ENCODE assay signal across 8 cellular contexts in genomic region chr17:4941027-4941610, GRCh38. TPM values are rescaled to one million over a fixed set of nuclear protein-coding genes. Genes with fewer than 3 reads are reported as not detected.
DNase-seq lines count a peak whose midpoint lies in the region; ATAC-seq and TF ChIP-seq lines count a peak whose summit lies in the region.

No MANE protein-coding gene starts in this region.

- TF ChIP-seq CTCF in stomach (IDR thresholded peaks at IDR 0.05): no peak

- peaks cover 17% of the 10 kb centered on the region for H3K27me3 Mint-ChIP-seq in activated naive CD8-positive, alpha-beta T cell treated with anti-CD3 and anti-CD28 coated beads for 36 hours

- ATAC-seq in HG03196 (IDR thresholded peaks at IDR 0.05; ENCODE audit: unreplicated experiment): no peak

- H3K27ac Mint-ChIP-seq in activated naive CD8-positive, alpha-beta T cell treated with anti-CD3 and anti-CD28 coated beads for 36 hours: peak overlapping the region; percentile 99

- H3K9me3 ChIP-seq in HUES6 (ENCODE audit: control insufficient read depth, insufficient read depth, low read depth, low read length) (no peaks in the 10 kb centered on the region), iPS-20b (ENCODE audit: insufficient read depth, low read depth, low read length) (no peaks in the 10 kb centered on the region), stomach (no peaks in the 10 kb centered on the region)

- H3K36me3 ChIP-seq in HUES6 (ENCODE audit: control insufficient read depth, insufficient read depth, low read length): peaks cover 64% of the 10 kb centered on the region
- H3K36me3 ChIP-seq in iPS-20b (ENCODE audit: insufficient read depth, low read depth, low read length): peaks cover 71% of the 10 kb centered on the region
- H3K36me3 ChIP-seq in stomach: peaks cover 58 to 65% (median 65%) of the 10 kb centered on the region in 4 donors

- intact Hi-C loops in stomach (cut with DNase I; ENCODE audit: low total_unique reads): no loop called here

- WGBS in stomach, 5 donors: 11 to 20% (median 15%) methylated on average over 9 of the region's 9 CpGs

- H3K27me3 ChIP-seq in HUES6 (ENCODE audit: control insufficient read depth, insufficient read depth, low read length): no peaks in the 10 kb centered on the region
- no peaks in the 10 kb centered on the region for H3K27me3 ChIP-seq in iPS-20b (ENCODE audit: insufficient read depth, low read length)
- no peaks in the 10 kb centered on the region for H3K27me3 ChIP-seq in stomach

- TF ChIP-seq POLR2A in stomach (IDR thresholded peaks at IDR 0.05): no peak

- H3K9ac ChIP-seq in HUES6 (ENCODE audit: low read length) (peak overlapping the region; percentile 97), iPS-20b (ENCODE audit: low read depth, low read length) (peak overlapping the region; percentile 88)

- peaks cover 56% of the 10 kb centered on the region for H3K4me1 Mint-ChIP-seq in activated naive CD8-positive, alpha-beta T cell treated with anti-CD3 and anti-CD28 coated beads for 36 hours

- peaks cover 71% of the 10 kb centered on the region for H3K36me3 Mint-ChIP-seq in activated naive CD8-positive, alpha-beta T cell treated with anti-CD3 and anti-CD28 coated beads for 36 hours

- H3K27ac ChIP-seq in HUES6 (ENCODE audit: low read depth, low read length) (peak overlapping the region; percentile 96; the same call in 1 of the 2 replicates), iPS-20b (ENCODE audit: low read length) (peak overlapping the region; percentile 20), stomach (peak overlapping the region; percentile 91 to 100 (median 95))

- no peak for DNase-seq in activated naive CD8-positive, alpha-beta T cell treated with anti-CD3 and anti-CD28 coated beads for 36 hours
- DNase-seq in stomach (no peak), NCI-H2107 treated with DMSO at 0.1 percent for 48 hours (lab: John Stamatoyannopoulos, UW; ENCODE audit: unreplicated experiment) (no peak), SKM-1 treated with dmso at 0.1 percent for 144 hours (lab: John Stamatoyannopoulos, UW; ENCODE audit: unreplicated experiment) (no peak), nucleus accumbens (lab: John Stamatoyannopoulos, UW) (no peak)

- H3K4me3 Mint-ChIP-seq in activated naive CD8-positive, alpha-beta T cell treated with anti-CD3 and anti-CD28 coated beads for 36 hours: peak overlapping the region; percentile 97

- H3K4me1 ChIP-seq in HUES6 (ENCODE audit: control insufficient read depth, insufficient read depth, low read length) (peaks cover 26% of the 10 kb centered on the region), iPS-20b (ENCODE audit: insufficient read depth, low read length) (peaks cover 8% of the 10 kb centered on the region; the same call in 1 of the 2 replicates), stomach (peaks cover 54 to 75% (median 74%) of the 10 kb centered on the region in 4 donors)

- H3K4me3 ChIP-seq in HUES6 (ENCODE audit: low read depth, low read length): peak overlapping the region; percentile 94
- peak overlapping the region; percentile 97 for H3K4me3 ChIP-seq in iPS-20b (ENCODE audit: low read length)
- peak overlapping the region; percentile 70 to 91 (median 84) for H3K4me3 ChIP-seq in stomach

- no peaks in the 10 kb centered on the region for H3K9me3 Mint-ChIP-seq in activated naive CD8-positive, alpha-beta T cell treated with anti-CD3 and anti-CD28 coated beads for 36 hours

- TF ChIP-seq EP300 in stomach (IDR thresholded peaks at IDR 0.05): no peak

RNA-seq across cellular contexts. Expression of gene RNF167, which starts 1.1 kb away (rescaled TPM):
- total RNA-seq in activated naive CD8-positive, alpha-beta T cell treated with anti-CD3 and anti-CD28 coated beads for 36 hours: 100 to 1,000 TPM; 165 to 166 TPM
- total RNA-seq in stomach: 10 to 100 TPM in 4 of 5 donors, 1 to 10 TPM in 1; 8.8 to 57.1 (median 33.9) TPM
- 100 to 1,000 TPM in 2 of 3 donors, 10 to 100 TPM in 1; 73.3 to 134 (median 112) TPM for polyA plus RNA-seq in stomach

RNA-seq across cellular contexts. Expression of gene SLC25A11, which starts 1.3 kb away (rescaled TPM):
- total RNA-seq in activated naive CD8-positive, alpha-beta T cell treated with anti-CD3 and anti-CD28 coated beads for 36 hours: 10 to 100 TPM; 80.9 to 89.3 TPM
- total RNA-seq in stomach: 10 to 100 TPM; 25.2 to 73.5 (median 43.2) TPM
- 10 to 100 TPM; 29.1 to 45.6 (median 40.9) TPM for polyA plus RNA-seq in stomach

RNA-seq across cellular contexts. Expression of gene PFN1, which starts 7.2 kb away (rescaled TPM):
- total RNA-seq in activated naive CD8-positive, alpha-beta T cell treated with anti-CD3 and anti-CD28 coated beads for 36 hours: 1,000 to 10,000 TPM; 1,791 to 1,802 TPM
- 100 to 1,000 TPM; 218 to 690 (median 514) TPM for total RNA-seq in stomach
- 100 to 1,000 TPM; 587 to 789 (median 610) TPM for polyA plus RNA-seq in stomach

RNA-seq across cellular contexts. Expression of gene GP1BA, which starts 9.0 kb away (rescaled TPM):
- not detected for total RNA-seq in activated naive CD8-positive, alpha-beta T cell treated with anti-CD3 and anti-CD28 coated beads for 36 hours
- total RNA-seq in stomach: not detected
- polyA plus RNA-seq in stomach: under 1 TPM in 1 of 3 donors, not detected in 2; 0.05 TPM

RNA-seq across cellular contexts. Expression of gene ENO3, which starts 9.8 kb away (rescaled TPM):
- total RNA-seq in activated naive CD8-positive, alpha-beta T cell treated with anti-CD3 and anti-CD28 coated beads for 36 hours: 10 to 100 TPM; 27.8 to 30.7 TPM
- 10 to 100 TPM in 1 of 5 donors, 1 to 10 TPM in 3, not detected in 1; 1.8 to 12.1 (median 5.8) TPM for total RNA-seq in stomach
- 10 to 100 TPM in 1 of 3 donors, 1 to 10 TPM in 2; 6.6 to 11.3 (median 10.0) TPM for polyA plus RNA-seq in stomach

Comparison
In these comparisons a context has a peak if more than half of its experiments do, and no peak if none do; other contexts are left out.
1. H3K27ac ChIP-seq: peak in every context shown above with its lines; median percentile 96 in HUES6; 95 in stomach; 20 in iPS-20b.